17 cellular contexts compared by ENCODE assay signal in the genomic region with DNA sequence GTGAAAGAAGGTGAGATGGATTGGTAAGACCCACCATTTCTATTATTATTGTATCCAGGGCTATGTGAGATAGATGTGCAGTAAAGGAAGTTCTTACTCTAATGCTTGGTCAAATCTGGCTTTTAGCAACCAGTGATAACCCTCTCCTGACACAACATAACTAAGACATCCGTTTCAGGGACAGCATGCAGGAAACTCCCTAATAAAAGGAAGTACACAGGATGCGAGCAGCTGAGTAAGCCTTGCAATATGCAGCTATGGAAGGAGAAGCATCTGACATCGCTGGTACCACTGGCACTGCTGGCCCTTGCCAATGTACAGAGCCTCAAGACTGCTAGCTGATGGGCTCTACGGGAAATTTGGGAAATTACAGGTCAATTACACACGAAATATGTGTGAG.
A peak's percentile ranks its signal among the peaks of the same experiment; 100 is the strongest.
DNase-seq lines count a peak whose midpoint lies in the region; ATAC-seq and TF ChIP-seq lines count a peak whose summit lies in the region.
"Had no signal": no experiment of that assay in that cellular context is flagged by ENCODE, and none has a peak within 500 bp of the region (broad histone marks: within the 10 kb centered on the region; RNA-seq: fewer than 3 reads in every experiment).

No MANE protein-coding gene starts in this region.

- TF ChIP-seq CTCF in brain microvascular endothelial cell (IDR thresholded peaks at IDR 0.05; ENCODE audit: low read depth, low read length, missing control alignments), result no peak
- no peak for TF ChIP-seq CTCF in adrenal gland (IDR thresholded peaks at IDR 0.05)

- H3K36me3 ChIP-seq in BLaER1 treated with 17β-estradiol and CSF1 and Interleukin-3, amounts not matched to agents 10 nM and 100 nM, result no peaks in the 10 kb centered on the region
- H3K36me3 ChIP-seq in brain microvascular endothelial cell (replicated peaks) (no peaks in the 10 kb centered on the region), adrenal gland (replicated peaks in 1 of 2) (no peaks in the 10 kb centered on the region)
- H3K36me3 ChIP-seq: HAP-1 had no signal

- no peaks in the 10 kb centered on the region for H4K20me1 ChIP-seq in BLaER1 treated with 17β-estradiol and CSF1 and Interleukin-3, amounts not matched to agents 10 nM and 100 nM

- H3K4me1 ChIP-seq in BLaER1 treated with 17β-estradiol and CSF1 and Interleukin-3, amounts not matched to agents 10 nM and 100 nM, result peaks cover 0 to 18% (median 7%) of the 10 kb centered on the region in 10 experiments; a peak in 12 of 20 replicates
- no peaks in the 10 kb centered on the region for H3K4me1 ChIP-seq in adrenal gland (replicated peaks in 1 of 2)
- H3K4me1 ChIP-seq: A549, HAP-1 had no signal

- peak overlapping the region in 8 of 11 experiments; percentile 6 to 48 (median 21); a peak in 10 of 22 replicates for H3K4me2 ChIP-seq in BLaER1 treated with 17β-estradiol and CSF1 and Interleukin-3, amounts not matched to agents 10 nM and 100 nM
- H3K4me2 ChIP-seq: A549 had no signal

- in situ Hi-C loops in brain microvascular endothelial cell (cut with HindIII; ENCODE audit: low pct_ligation_motif_present, low sequenced_read_pairs), result no loop called here

- WGBS in adrenal gland, 4 donors, result 58 to 72% (median 67%) methylated on average over 5 of the region's 5 CpGs

- H3K9ac ChIP-seq in BLaER1 treated with 17β-estradiol and CSF1 and Interleukin-3, amounts not matched to agents 10 nM and 100 nM, result no peak overlapping the region

- H3K27ac ChIP-seq in BLaER1 treated with 17β-estradiol and CSF1 and Interleukin-3, amounts not matched to agents 10 nM and 100 nM, result peak overlapping the region in 2 of 11 experiments; percentile 17 to 44; a peak in 1 of 22 replicates
- H3K27ac ChIP-seq in brain microvascular endothelial cell (no peak overlapping the region), adrenal gland (no peak overlapping the region)
- H3K27ac ChIP-seq: A549, HL-60 had no signal

- H3K27me3 ChIP-seq in BLaER1 treated with 17β-estradiol and CSF1 and Interleukin-3, amounts not matched to agents 10 nM and 100 nM, result no peaks in the 10 kb centered on the region
- H3K27me3 ChIP-seq in brain microvascular endothelial cell (replicated peaks), result no peaks in the 10 kb centered on the region
- no peaks in the 10 kb centered on the region for H3K27me3 ChIP-seq in adrenal gland

- TF ChIP-seq POLR2A in adrenal gland (IDR thresholded peaks at IDR 0.05), result no peak

- no peak overlapping the region for H3K4me3 ChIP-seq in BLaER1 treated with 17β-estradiol and CSF1 and Interleukin-3, amounts not matched to agents 10 nM and 100 nM
- no peak overlapping the region for H3K4me3 ChIP-seq in brain microvascular endothelial cell (ENCODE audit: low read depth, low read length)
- no peak overlapping the region for H3K4me3 ChIP-seq in adrenal gland
- H3K4me3 ChIP-seq: A549, HAP-1 had no signal

- H3K9me3 ChIP-seq in BLaER1 treated with 17β-estradiol and CSF1 and Interleukin-3, amounts not matched to agents 10 nM and 100 nM (replicated peaks in 1 of 11), result peaks cover 9 to 26% (median 12%) of the 10 kb centered on the region in 11 experiments
- peaks cover 0 to 5% (median 0%) of the 10 kb centered on the region in 3 donors for H3K9me3 ChIP-seq in adrenal gland (replicated peaks in 1 of 3)
- H3K9me3 ChIP-seq: HAP-1 had no signal

- intact Hi-C loops in adrenal gland (cut with DNase I), result no loop called here

- DNase-seq in NCI-H226 (peak; percentile 22), brain microvascular endothelial cell (peak; percentile 43), lung microvascular endothelial cell (ENCODE audit: low read depth in 2 of 2) (peak; percentile 4 to 82), adrenal gland (no peak), NCI-H2196 (lab: John Stamatoyannopoulos, UW; ENCODE audit: unreplicated experiment) (no peak)
- DNase-seq: COR-L47, NCI-H1436, NCI-H2029, NCI-H2171 treated with DMSO at 0.1 percent for 48 hours, NCI-H524 had no signal

- ATAC-seq in HG02973 (IDR thresholded peaks at IDR 0.05; ENCODE audit: unreplicated experiment), result no peak
- ATAC-seq: A549, Panc1, Right ventricle myocardium inferior had no signal

Comparison
In these comparisons a context has a peak if more than half of its experiments do, and no peak if none do; other contexts are left out.
1. DNase-seq: peak in NCI-H226 (single experiment), brain microvascular endothelial cell (single experiment) and lung microvascular endothelial cell (2 of 2); none in adrenal gland (0 of 7) and NCI-H2196 (single experiment).